ENCODE assay signal across 24 cellular contexts in genomic region chr9:12732971-12733370, GRCh38. TPM values are rescaled to one million over a fixed set of nuclear protein-coding genes. Genes with fewer than 3 reads are reported as not detected.
A peak's percentile ranks its signal among the peaks of the same experiment; 100 is the strongest.
DNase-seq lines count a peak whose midpoint lies in the region; ATAC-seq and TF ChIP-seq lines count a peak whose summit lies in the region.
"Had no signal": no experiment of that assay in that cellular context is flagged by ENCODE, and none has a peak within 500 bp of the region (broad histone marks: within the 10 kb centered on the region; RNA-seq: fewer than 3 reads in every experiment).

No MANE protein-coding gene starts in this region.

- H3K4me3 ChIP-seq in adipocyte (ENCODE audit: low read length), result no peak overlapping the region
- H3K4me3 ChIP-seq in colonic mucosa, result no peak overlapping the region
- H3K4me3 ChIP-seq: BLaER1 treated with 17β-estradiol and CSF1 and Interleukin-3, amounts not matched to agents 10 nM and 100 nM; GM12878 had no signal

- intact Hi-C loops in colonic mucosa (cut with DNase I), result no loop called here

- H3K36me3 ChIP-seq in adipocyte (ENCODE audit: control insufficient read depth, insufficient read depth, low read length, severe bottlenecking), result no peaks in the 10 kb centered on the region
- no peaks in the 10 kb centered on the region for H3K36me3 ChIP-seq in colonic mucosa
- H3K36me3 ChIP-seq: BLaER1 treated with 17β-estradiol and CSF1 and Interleukin-3, amounts not matched to agents 10 nM and 100 nM had no signal

- peaks cover 6% of the 10 kb centered on the region for H3K9me3 ChIP-seq in adipocyte (ENCODE audit: control insufficient read depth, low read length)
- no peaks in the 10 kb centered on the region for H3K9me3 ChIP-seq in colonic mucosa
- H3K9me3 ChIP-seq: BLaER1 treated with 17β-estradiol and CSF1 and Interleukin-3, amounts not matched to agents 10 nM and 100 nM; Caco-2 had no signal

- no peak overlapping the region for H3K9ac ChIP-seq in adipocyte (ENCODE audit: low read length)
- no peak overlapping the region for H3K9ac ChIP-seq in colonic mucosa (ENCODE audit: low read depth in 2 of 2, low read length in 2 of 2)
- H3K9ac ChIP-seq: BLaER1 treated with 17β-estradiol and CSF1 and Interleukin-3, amounts not matched to agents 10 nM and 100 nM had no signal

- H3K4me1 ChIP-seq in adipocyte (ENCODE audit: control insufficient read depth, insufficient read depth, low read length), result no peaks in the 10 kb centered on the region
- H3K4me1 ChIP-seq in colonic mucosa, result no peaks in the 10 kb centered on the region
- H3K4me1 ChIP-seq: Caco-2 had no signal

- ATAC-seq in HG03097 (IDR thresholded peaks at IDR 0.05; ENCODE audit: low FRiP score, unreplicated experiment), result no peak
- ATAC-seq: CD8-positive, alpha-beta T cell; GM12878 had no signal

- DNase-seq in adipocyte (ENCODE audit: low read depth) (peak; percentile 61), fibroblast of gingiva (ENCODE audit: low read depth) (peak; percentile 40), fibroblast of peridontal ligament (ENCODE audit: extremely low read depth) (peak; percentile 61), SHP77 (lab: John Stamatoyannopoulos, UW) (no peak), colonic mucosa (no peak)
- DNase-seq: 8988T; ACHN; AML-193; Caco-2; CD4-positive, alpha-beta T cell; CD8-positive, alpha-beta T cell; DMS 273 treated with DMSO at 0.1 percent for 48 hours; DMS153; DMS53; DMS79; DND-41; EL; GDM1 had no signal

- no peak for TF ChIP-seq CTCF in colonic mucosa (IDR thresholded peaks at IDR 0.05)

- H3K27ac ChIP-seq in colonic mucosa, result no peak overlapping the region
- H3K27ac ChIP-seq: BLaER1 treated with 17β-estradiol and CSF1 and Interleukin-3, amounts not matched to agents 10 nM and 100 nM; C4-2B had no signal

- H3K27me3 ChIP-seq in adipocyte (replicated peaks; ENCODE audit: control insufficient read depth, insufficient read depth, low read length), result no peaks in the 10 kb centered on the region
- H3K27me3 ChIP-seq in colonic mucosa, result no peaks in the 10 kb centered on the region
- H3K27me3 ChIP-seq: BLaER1 treated with 17β-estradiol and CSF1 and Interleukin-3, amounts not matched to agents 10 nM and 100 nM had no signal

RNA-seq across cellular contexts. Expression of gene TYRP1, which starts 39.8 kb away (rescaled TPM):
- 1 to 10 TPM in 1 of 2 donors, under 1 TPM in 1; 0.30 to 1.4 TPM for total RNA-seq in colonic mucosa
- total RNA-seq: B cell; Caco-2; CD4-positive, alpha-beta T cell; CD8-positive, alpha-beta T cell; G401; GM12878 had no signal

RNA-seq across cellular contexts. Expression of gene LURAP1L, which starts 41.8 kb away (rescaled TPM):
- total RNA-seq in colonic mucosa, result 10 to 100 TPM; 19.3 to 42.5 TPM
- total RNA-seq: B cell; Caco-2; CD4-positive, alpha-beta T cell; CD8-positive, alpha-beta T cell; G401 had no signal

Comparison
In these comparisons a context has a peak if more than half of its experiments do, and no peak if none do; other contexts are left out.
1. DNase-seq: peak in adipocyte (single experiment), fibroblast of gingiva (single experiment) and fibroblast of peridontal ligament (single experiment); none in SHP77 (0 of 2) and colonic mucosa (single experiment).